35 cellular contexts compared by ENCODE assay signal in the genomic region with DNA sequence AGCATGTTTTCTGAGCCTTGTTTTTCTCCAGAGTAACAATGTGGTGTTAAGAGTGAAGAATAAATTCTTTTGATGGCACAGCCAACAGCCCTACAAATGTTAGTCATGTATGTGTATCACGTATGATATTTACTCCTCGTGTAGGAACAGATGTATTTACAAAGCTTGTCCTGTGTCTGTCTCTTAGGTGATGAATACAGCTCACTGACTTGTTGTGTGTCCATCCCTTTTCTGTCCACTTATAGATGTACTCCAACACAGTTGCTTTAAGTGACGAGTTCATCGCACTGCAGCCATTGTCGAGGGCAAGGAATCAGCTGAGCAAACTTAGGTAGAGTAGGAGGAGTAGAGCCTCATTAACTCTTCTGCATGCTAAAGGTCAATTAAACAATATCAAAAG.
A peak's percentile ranks its signal among the peaks of the same experiment; 100 is the strongest.
DNase-seq lines count a peak whose midpoint lies in the region; ATAC-seq, FAIRE-seq and TF ChIP-seq lines count a peak whose summit lies in the region.
"Had no signal": no experiment of that assay in that cellular context is flagged by ENCODE, and none has a peak within 500 bp of the region (broad histone marks: within the 10 kb centered on the region; RNA-seq: fewer than 3 reads in every experiment).

No MANE protein-coding gene starts in this region.

- H3K27me3 ChIP-seq in tibial nerve = no peaks in the 10 kb centered on the region
- H3K27me3 ChIP-seq: esophagus muscularis mucosa, foreskin keratinocyte, ovary, SJCRH30, testis, uterus had no signal

- no peak for ATAC-seq in activated CD8-positive, alpha-beta T cell treated with anti-CD3 and anti-CD28 coated beads for 36 hours
- no peak for ATAC-seq in activated CD8-positive, alpha-beta T cell treated with anti-CD3 and anti-CD28 coated beads, Interleukin-2, amount 10 ng/mL, durations not matched to agents 7 days and 5 days
- ATAC-seq in stimulated activated effector memory CD8-positive, alpha-beta T cell treated with anti-CD3 and anti-CD28 coated beads, Interleukin-12 subunit alpha, Interleukin-12 subunit beta, amount 100 ng/mL, for 72 hours = no peak
- ATAC-seq: activated naive CD8-positive, alpha-beta T cell treated with anti-CD3 and anti-CD28 coated beads, Interleukin-2, amount 50 U/mL, for 24 hours; foreskin keratinocyte; GM12878; lower lobe of right lung; mucosa of descending colon had no signal

- H3K27ac Mint-ChIP-seq in activated CD8-positive, alpha-beta T cell treated with anti-CD3 and anti-CD28 coated beads for 36 hours = peak overlapping the region; percentile 18
- no peak overlapping the region for H3K27ac Mint-ChIP-seq in activated CD8-positive, alpha-beta T cell treated with anti-CD3 and anti-CD28 coated beads, Interleukin-2, amount 10 ng/mL, durations not matched to agents 7 days and 5 days
- peak overlapping the region; percentile 47 for H3K27ac Mint-ChIP-seq in stimulated activated effector memory CD8-positive, alpha-beta T cell treated with anti-CD3 and anti-CD28 coated beads, Interleukin-12 subunit alpha, Interleukin-12 subunit beta, amount 100 ng/mL, for 72 hours
- H3K27ac Mint-ChIP-seq: activated naive CD8-positive, alpha-beta T cell treated with anti-CD3 and anti-CD28 coated beads, Interleukin-2, amount 50 U/mL, for 24 hours; H9 had no signal

- POLR2A ChIA-PET in activated CD8-positive, alpha-beta T cell treated with anti-CD3 and anti-CD28 coated beads for 36 hours (lab: Charles Lee) = no interaction called here
- POLR2A ChIA-PET in activated CD8-positive, alpha-beta T cell treated with anti-CD3 and anti-CD28 coated beads, Interleukin-2, amount 10 ng/mL, durations not matched to agents 7 days and 5 days (lab: Charles Lee) = no interaction called here

- H3K4me3 Mint-ChIP-seq in activated CD8-positive, alpha-beta T cell treated with anti-CD3 and anti-CD28 coated beads for 36 hours = no peak overlapping the region
- H3K4me3 Mint-ChIP-seq in activated CD8-positive, alpha-beta T cell treated with anti-CD3 and anti-CD28 coated beads, Interleukin-2, amount 10 ng/mL, durations not matched to agents 7 days and 5 days = no peak overlapping the region
- H3K4me3 Mint-ChIP-seq in stimulated activated effector memory CD8-positive, alpha-beta T cell treated with anti-CD3 and anti-CD28 coated beads, Interleukin-12 subunit alpha, Interleukin-12 subunit beta, amount 100 ng/mL, for 72 hours = no peak overlapping the region
- H3K4me3 Mint-ChIP-seq: activated naive CD8-positive, alpha-beta T cell treated with anti-CD3 and anti-CD28 coated beads, Interleukin-2, amount 50 U/mL, for 24 hours; CD4-positive, alpha-beta memory T cell; H9 had no signal

- H3K36me3 Mint-ChIP-seq in activated CD8-positive, alpha-beta T cell treated with anti-CD3 and anti-CD28 coated beads for 36 hours (ENCODE audit: low read depth) = peaks cover 18% of the 10 kb centered on the region
- H3K36me3 Mint-ChIP-seq in activated CD8-positive, alpha-beta T cell treated with anti-CD3 and anti-CD28 coated beads, Interleukin-2, amount 10 ng/mL, durations not matched to agents 7 days and 5 days (ENCODE audit: low read depth) = peaks cover 38% of the 10 kb centered on the region
- peaks cover 98% of the 10 kb centered on the region for H3K36me3 Mint-ChIP-seq in stimulated activated effector memory CD8-positive, alpha-beta T cell treated with anti-CD3 and anti-CD28 coated beads, Interleukin-12 subunit alpha, Interleukin-12 subunit beta, amount 100 ng/mL, for 72 hours

- TF ChIP-seq POLR2A in tibial nerve (IDR thresholded peaks at IDR 0.05) = no peak

- intact Hi-C loops in activated CD8-positive, alpha-beta T cell treated with anti-CD3 and anti-CD28 coated beads for 36 hours (cut with micrococcal nuclease) = no loop called here
- intact Hi-C loops in posterior vena cava (cut with DNase I) = no loop called here

- CTCF ChIA-PET in activated CD8-positive, alpha-beta T cell treated with anti-CD3 and anti-CD28 coated beads for 36 hours (lab: Charles Lee) = interaction anchor here (1.6 kb wide), 1 partner anchor 188 kb away, joined by 6 read pairs; no protein-coding TSS in a partner anchor
- CTCF ChIA-PET in activated CD8-positive, alpha-beta T cell treated with anti-CD3 and anti-CD28 coated beads, Interleukin-2, amount 10 ng/mL, durations not matched to agents 7 days and 5 days (lab: Charles Lee) = interaction anchor here (0.6 to 1.8 kb wide), 4 partner anchors 9 to 188 kb away, joined by 3 to 5 read pairs (median 4); no protein-coding TSS in a partner anchor

- no peaks in the 10 kb centered on the region for H3K9me3 ChIP-seq in tibial nerve
- H3K9me3 ChIP-seq: esophagus muscularis mucosa, lower lobe of right lung, mucosa of descending colon, ovary, SJCRH30, testis, uterus had no signal

- no peaks in the 10 kb centered on the region for H3K9me3 Mint-ChIP-seq in activated CD8-positive, alpha-beta T cell treated with anti-CD3 and anti-CD28 coated beads for 36 hours
- H3K9me3 Mint-ChIP-seq in activated CD8-positive, alpha-beta T cell treated with anti-CD3 and anti-CD28 coated beads, Interleukin-2, amount 10 ng/mL, durations not matched to agents 7 days and 5 days (ENCODE audit: insufficient read depth) = no peaks in the 10 kb centered on the region
- no peaks in the 10 kb centered on the region for H3K9me3 Mint-ChIP-seq in stimulated activated effector memory CD8-positive, alpha-beta T cell treated with anti-CD3 and anti-CD28 coated beads, Interleukin-12 subunit alpha, Interleukin-12 subunit beta, amount 100 ng/mL, for 72 hours
- H3K9me3 Mint-ChIP-seq: activated naive CD8-positive, alpha-beta T cell treated with anti-CD3 and anti-CD28 coated beads, Interleukin-2, amount 50 U/mL, for 24 hours; CD4-positive, alpha-beta memory T cell; H9 had no signal

- TF ChIP-seq EP300 in tibial nerve (IDR thresholded peaks at IDR 0.05) = no peak

- H3K36me3 ChIP-seq in tibial nerve = peaks cover 0 to 72% (median 0%) of the 10 kb centered on the region in 3 donors
- H3K36me3 ChIP-seq: ovary, uterus, WERI-Rb-1 had no signal

- 71 to 72% methylated on average over 5 of the region's 5 CpGs for WGBS in tibial nerve, 2 donors

- no peak for DNase-seq in activated CD8-positive, alpha-beta T cell treated with anti-CD3 and anti-CD28 coated beads for 36 hours
- DNase-seq in activated CD8-positive, alpha-beta T cell treated with anti-CD3 and anti-CD28 coated beads, Interleukin-2, amount 10 ng/mL, durations not matched to agents 7 days and 5 days = no peak
- DNase-seq in HTR-8/SVneo (ENCODE audit: insufficient read length, low spot score) (no peak), anterior cingulate cortex (lab: John Stamatoyannopoulos, UW) (no peak), posterior vena cava (ENCODE audit: low spot score) (no peak), tibial nerve (ENCODE audit: low spot score in 2 of 2) (no peak)
- DNase-seq in stimulated activated effector memory CD8-positive, alpha-beta T cell treated with anti-CD3 and anti-CD28 coated beads, Interleukin-12 subunit alpha, Interleukin-12 subunit beta, amount 100 ng/mL, for 72 hours (ENCODE audit: low spot score in 2 of 2) = no peak
- DNase-seq: activated CD4-positive, alpha-beta T cell treated with anti-CD3 and anti-CD28 coated beads for 4 hours; activated CD8-positive, alpha-beta memory T cell treated with anti-CD3 and anti-CD28 coated beads for 24 hours; activated naive CD8-positive, alpha-beta T cell treated with anti-CD3 and anti-CD28 coated beads, Interleukin-2, amount 50 U/mL, for 24 hours; activated T-cell treated with anti-CD3 and anti-CD28 coated beads for 4 hours; CD4-positive, alpha-beta memory T cell; dermis blood vessel endothelial cell; foreskin keratinocyte; H9; lower lobe of right lung; MM.1S; mucosa of descending colon; NCI-H2081 treated with DMSO at 0.1 percent for 48 hours; NCI-H2227 treated with DMSO at 0.1 percent for 48 hours; ovary; RPMI8226; SJCRH30; small intestine; stimulated activated naive CD4-positive, alpha-beta T cell; SW 1271; testis; uterus; WERI-Rb-1 had no signal

- FAIRE-seq in HTR-8/SVneo (lab: Jason Lieb, UNC) = peak; percentile 58
- FAIRE-seq: A204.1, GM12878, small intestine had no signal

- no peak overlapping the region for H3K4me3 ChIP-seq in tibial nerve
- H3K4me3 ChIP-seq: esophagus muscularis mucosa, GM12878, lower lobe of right lung, mucosa of descending colon, ovary, SJCRH30, testis, uterus had no signal

- H3K27ac ChIP-seq in cingulate gyrus (ENCODE audit: low read depth, low read length) (peak overlapping the region; percentile 2), tibial nerve (no peak overlapping the region)
- H3K27ac ChIP-seq: esophagus muscularis mucosa, foreskin keratinocyte, HL-60, KMS-11, lower lobe of right lung, ovary, SJCRH30, testis, uterus, WERI-Rb-1 had no signal

- no peaks in the 10 kb centered on the region for H3K27me3 Mint-ChIP-seq in activated CD8-positive, alpha-beta T cell treated with anti-CD3 and anti-CD28 coated beads for 36 hours
- H3K27me3 Mint-ChIP-seq in activated CD8-positive, alpha-beta T cell treated with anti-CD3 and anti-CD28 coated beads, Interleukin-2, amount 10 ng/mL, durations not matched to agents 7 days and 5 days (ENCODE audit: low read depth) = no peaks in the 10 kb centered on the region
- H3K27me3 Mint-ChIP-seq: activated naive CD8-positive, alpha-beta T cell treated with anti-CD3 and anti-CD28 coated beads, Interleukin-2, amount 50 U/mL, for 24 hours; CD4-positive, alpha-beta memory T cell had no signal

- no peaks in the 10 kb centered on the region for H3K4me1 ChIP-seq in tibial nerve
- H3K4me1 ChIP-seq: esophagus muscularis mucosa, foreskin keratinocyte, lower lobe of right lung, SJCRH30, testis, uterus had no signal

- no peaks in the 10 kb centered on the region for H3K4me1 Mint-ChIP-seq in activated CD8-positive, alpha-beta T cell treated with anti-CD3 and anti-CD28 coated beads for 36 hours (ENCODE audit: low read depth)
- H3K4me1 Mint-ChIP-seq in activated CD8-positive, alpha-beta T cell treated with anti-CD3 and anti-CD28 coated beads, Interleukin-2, amount 10 ng/mL, durations not matched to agents 7 days and 5 days (ENCODE audit: low read depth) = peaks cover 6% of the 10 kb centered on the region
- no peaks in the 10 kb centered on the region for H3K4me1 Mint-ChIP-seq in stimulated activated effector memory CD8-positive, alpha-beta T cell treated with anti-CD3 and anti-CD28 coated beads, Interleukin-12 subunit alpha, Interleukin-12 subunit beta, amount 100 ng/mL, for 72 hours

- TF ChIP-seq CTCF in activated CD8-positive, alpha-beta T cell treated with anti-CD3 and anti-CD28 coated beads for 36 hours (IDR thresholded peaks at IDR 0.05) = no peak
- TF ChIP-seq CTCF in tibial nerve (IDR thresholded peaks at IDR 0.05) = no peak
